8 cellular contexts compared by ENCODE assay signal in the genomic region with DNA sequence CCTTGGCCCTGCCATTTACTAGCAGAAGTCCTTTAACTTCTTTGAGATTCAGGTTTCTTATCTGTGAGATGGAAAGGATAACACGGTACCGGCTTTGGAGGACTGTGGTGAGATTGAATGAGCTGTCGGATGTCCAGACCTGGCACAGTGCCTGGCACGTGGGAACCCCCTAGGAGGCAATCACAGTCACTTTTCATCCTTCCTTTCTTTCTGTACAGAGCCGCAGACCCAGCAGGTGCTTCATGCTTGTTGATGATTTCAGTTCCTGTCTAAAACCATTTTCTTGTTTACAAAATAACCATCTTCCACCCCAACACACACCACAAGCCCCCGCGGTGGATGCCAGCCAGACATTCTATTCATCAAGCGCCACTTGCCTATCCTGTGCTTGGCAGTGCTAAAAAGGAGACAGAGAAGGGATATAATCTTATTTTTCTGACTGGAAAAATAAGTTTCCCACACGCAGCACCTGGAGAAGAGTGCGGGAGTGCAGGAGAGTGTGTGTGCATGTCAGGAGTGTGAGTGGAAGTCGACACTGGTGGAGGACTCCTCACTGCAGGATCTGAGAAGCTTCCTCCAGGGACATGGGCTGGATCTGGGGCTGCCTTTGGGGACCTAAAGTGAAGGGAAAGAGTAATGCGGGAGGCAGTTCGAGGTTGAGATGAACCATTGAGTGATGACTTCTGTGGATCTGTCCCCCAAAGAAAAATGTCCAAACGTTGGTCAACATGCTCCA.
A peak's percentile ranks its signal among the peaks of the same experiment; 100 is the strongest.
DNase-seq lines count a peak whose midpoint lies in the region; ATAC-seq and TF ChIP-seq lines count a peak whose summit lies in the region.

No MANE protein-coding gene starts in this region.

- peak; percentile 50 for DNase-seq in activated naive CD4-positive, alpha-beta T cell treated with anti-CD3 and anti-CD28 coated beads for 36 hours
- DNase-seq in activated naive CD4-positive, alpha-beta T cell treated with anti-CD3 and anti-CD28 coated beads, Interleukin-2, amount 50 U/mL, for 16 hours: no peak
- DNase-seq in stimulated activated effector memory CD8-positive, alpha-beta T cell treated with anti-CD3 and anti-CD28 coated beads, Interleukin-12 subunit alpha, Interleukin-12 subunit beta, amount 100 ng/mL, for 72 hours (ENCODE audit: low spot score in 2 of 2): peak in 1 of 2 donors; percentile 47
- DNase-seq in GDM1 (lab: John Stamatoyannopoulos, UW) (no peak), SK-N-DZ (ENCODE audit: low spot score) (no peak), type B pancreatic cell (ENCODE audit: extremely low spot score, unreplicated experiment) (no peak)

- intact Hi-C loops in activated naive CD4-positive, alpha-beta T cell treated with anti-CD3 and anti-CD28 coated beads for 36 hours (cut with micrococcal nuclease): no loop called here

- peak overlapping the region; percentile 27 for H3K4me3 ChIP-seq in OCI-LY1 (ENCODE audit: low read depth, low read length, poor library complexity, severe bottlenecking)

- peaks cover 20% of the 10 kb centered on the region; the same call in 1 of the 2 replicates for H3K36me3 ChIP-seq in OCI-LY1 (ENCODE audit: insufficient read depth, low read length)

- H3K79me2 ChIP-seq in OCI-LY1 (ENCODE audit: insufficient read depth, low read length): peaks cover 4% of the 10 kb centered on the region; the same call in 1 of the 2 replicates

- peak overlapping the region; percentile 56 for H3K4me2 ChIP-seq in OCI-LY1 (ENCODE audit: low read length)

- H3K27ac Mint-ChIP-seq in activated naive CD4-positive, alpha-beta T cell treated with anti-CD3 and anti-CD28 coated beads for 36 hours: no peak overlapping the region
- peak overlapping the region; percentile 78 for H3K27ac Mint-ChIP-seq in stimulated activated effector memory CD8-positive, alpha-beta T cell treated with anti-CD3 and anti-CD28 coated beads, Interleukin-12 subunit alpha, Interleukin-12 subunit beta, amount 100 ng/mL, for 72 hours
- no peak overlapping the region for H3K27ac Mint-ChIP-seq in type B pancreatic cell

- peaks cover 100% of the 10 kb centered on the region for H3K4me1 ChIP-seq in OCI-LY1 (ENCODE audit: insufficient read depth, low read length, severe bottlenecking)

- H3K4me1 Mint-ChIP-seq in activated naive CD4-positive, alpha-beta T cell treated with anti-CD3 and anti-CD28 coated beads for 36 hours (ENCODE audit: low read depth): peaks cover 67% of the 10 kb centered on the region
- peaks cover 75% of the 10 kb centered on the region for H3K4me1 Mint-ChIP-seq in stimulated activated effector memory CD8-positive, alpha-beta T cell treated with anti-CD3 and anti-CD28 coated beads, Interleukin-12 subunit alpha, Interleukin-12 subunit beta, amount 100 ng/mL, for 72 hours
- H3K4me1 Mint-ChIP-seq in type B pancreatic cell (ENCODE audit: unreplicated experiment): peaks cover 7% of the 10 kb centered on the region

- no peak overlapping the region for H2AFZ ChIP-seq in OCI-LY1 (ENCODE audit: low read length)

- peak overlapping the region; percentile 56 for H3K9ac ChIP-seq in OCI-LY1 (ENCODE audit: low read length)

- H3K27me3 ChIP-seq in OCI-LY1 (ENCODE audit: insufficient read depth, low read length): no peaks in the 10 kb centered on the region

- no peaks in the 10 kb centered on the region for H3K27me3 Mint-ChIP-seq in activated naive CD4-positive, alpha-beta T cell treated with anti-CD3 and anti-CD28 coated beads for 36 hours (ENCODE audit: low read depth)
- no peaks in the 10 kb centered on the region for H3K27me3 Mint-ChIP-seq in type B pancreatic cell

- CTCF ChIA-PET in activated naive CD4-positive, alpha-beta T cell treated with anti-CD3 and anti-CD28 coated beads for 36 hours (lab: Charles Lee): interaction anchor here (0.6 kb wide), 1 partner anchor 134 kb away, joined by 5 read pairs; no protein-coding TSS in a partner anchor

- TF ChIP-seq CTCF in OCI-LY1 (IDR thresholded peaks at IDR 0.05; ENCODE audit: low read length): no peak
- no peak for TF ChIP-seq CTCF in type B pancreatic cell (conservative IDR thresholded peaks at IDR 0.05)

- H3K9me3 ChIP-seq in OCI-LY1 (ENCODE audit: low read length): no peaks in the 10 kb centered on the region

- no peak overlapping the region for H3K4me3 Mint-ChIP-seq in activated naive CD4-positive, alpha-beta T cell treated with anti-CD3 and anti-CD28 coated beads for 36 hours
- H3K4me3 Mint-ChIP-seq in stimulated activated effector memory CD8-positive, alpha-beta T cell treated with anti-CD3 and anti-CD28 coated beads, Interleukin-12 subunit alpha, Interleukin-12 subunit beta, amount 100 ng/mL, for 72 hours: no peak overlapping the region
- H3K4me3 Mint-ChIP-seq in type B pancreatic cell: no peak overlapping the region

- peak; percentile 64 for ATAC-seq in HG02763 (IDR thresholded peaks at IDR 0.05; ENCODE audit: unreplicated experiment)
- peak; percentile 71 for ATAC-seq in stimulated activated effector memory CD8-positive, alpha-beta T cell treated with anti-CD3 and anti-CD28 coated beads, Interleukin-12 subunit alpha, Interleukin-12 subunit beta, amount 100 ng/mL, for 72 hours

- H3K27ac ChIP-seq in OCI-LY1 (ENCODE audit: low read depth, low read length, poor library complexity, severe bottlenecking): peak overlapping the region; percentile 96

- H3K9me2 ChIP-seq in OCI-LY1 (ENCODE audit: low read depth, low read length): no peaks in the 10 kb centered on the region

- H3K36me3 Mint-ChIP-seq in activated naive CD4-positive, alpha-beta T cell treated with anti-CD3 and anti-CD28 coated beads for 36 hours (ENCODE audit: low read depth): peaks cover 12% of the 10 kb centered on the region
- H3K36me3 Mint-ChIP-seq in stimulated activated effector memory CD8-positive, alpha-beta T cell treated with anti-CD3 and anti-CD28 coated beads, Interleukin-12 subunit alpha, Interleukin-12 subunit beta, amount 100 ng/mL, for 72 hours: peaks cover 22% of the 10 kb centered on the region
- no peaks in the 10 kb centered on the region for H3K36me3 Mint-ChIP-seq in type B pancreatic cell

- no peaks in the 10 kb centered on the region for H4K20me1 ChIP-seq in OCI-LY1 (ENCODE audit: insufficient read depth, low read length)

- peaks cover 18% of the 10 kb centered on the region for H3F3A ChIP-seq in OCI-LY1 (ENCODE audit: insufficient read depth, low read length)

- no peaks in the 10 kb centered on the region for H3K9me3 Mint-ChIP-seq in activated naive CD4-positive, alpha-beta T cell treated with anti-CD3 and anti-CD28 coated beads for 36 hours
- H3K9me3 Mint-ChIP-seq in stimulated activated effector memory CD8-positive, alpha-beta T cell treated with anti-CD3 and anti-CD28 coated beads, Interleukin-12 subunit alpha, Interleukin-12 subunit beta, amount 100 ng/mL, for 72 hours: no peaks in the 10 kb centered on the region
- no peaks in the 10 kb centered on the region for H3K9me3 Mint-ChIP-seq in type B pancreatic cell
